ENCODE assay signal across 15 cellular contexts in the genomic region with DNA sequence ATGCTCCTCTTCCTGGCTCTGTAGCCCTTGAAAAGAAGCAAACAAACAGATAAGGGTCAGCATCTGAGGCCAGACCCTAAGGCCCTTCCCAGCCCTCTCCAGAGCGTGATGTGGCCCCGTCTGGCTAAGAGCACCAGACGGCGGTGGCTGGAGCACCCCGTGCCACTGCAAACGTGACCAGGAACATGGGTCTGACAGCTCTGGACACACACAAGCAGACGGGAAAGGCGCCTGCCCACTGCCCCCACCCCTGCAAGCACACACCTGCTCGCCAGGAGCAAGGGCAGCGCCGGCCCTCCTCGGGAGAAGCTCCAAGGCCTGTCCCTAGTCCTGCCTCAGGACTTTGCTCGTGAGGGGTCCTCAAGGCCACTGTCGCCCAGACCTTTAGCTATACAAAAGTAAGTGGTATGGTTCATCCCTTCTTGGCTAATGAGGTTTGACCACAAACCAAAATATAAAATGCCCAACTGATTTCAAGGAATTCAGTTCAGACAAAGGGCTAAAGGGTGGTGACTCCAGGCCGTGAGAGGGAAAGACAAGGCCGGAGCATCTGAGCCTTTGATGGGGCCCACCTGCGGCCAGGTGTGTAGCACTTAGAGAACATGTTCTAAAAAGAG.
DNase-seq lines count a peak whose midpoint lies in the region; ATAC-seq and TF ChIP-seq lines count a peak whose summit lies in the region.
"Had no signal": no experiment of that assay in that cellular context is flagged by ENCODE, and none has a peak within 500 bp of the region (broad histone marks: within the 10 kb centered on the region; RNA-seq: fewer than 3 reads in every experiment).

No MANE protein-coding gene starts in this region.

- H3K4me1 ChIP-seq in right lobe of liver: no peaks in the 10 kb centered on the region
- H3K4me1 ChIP-seq in subcutaneous abdominal adipose tissue (ENCODE audit: control insufficient read depth in 5 of 5, insufficient read depth in 5 of 5, low read length in 5 of 5): peaks cover 10 to 73% (median 39%) of the 10 kb centered on the region in 5 donors
- peaks cover 0 to 3% of the 10 kb centered on the region in 2 donors for H3K4me1 ChIP-seq in ascending aorta

- peaks cover 54% of the 10 kb centered on the region for H3K36me3 Mint-ChIP-seq in dendritic cell treated with granulocyte-macrophage colony-stimulating factor and Interleukin-4, amounts not matched to agents 40 ng/mL and 50 ng/mL, for 4 days (ENCODE audit: low read depth)

- no peak for TF ChIP-seq POLR2A in right lobe of liver (IDR thresholded peaks at IDR 0.05)

- peaks cover 7% of the 10 kb centered on the region for H3K27me3 Mint-ChIP-seq in dendritic cell treated with granulocyte-macrophage colony-stimulating factor and Interleukin-4, amounts not matched to agents 40 ng/mL and 50 ng/mL, for 4 days

- H3K27ac Mint-ChIP-seq in dendritic cell treated with granulocyte-macrophage colony-stimulating factor and Interleukin-4, amounts not matched to agents 40 ng/mL and 50 ng/mL, for 4 days: peak overlapping the region; percentile 37

- H3K27me3 ChIP-seq in right lobe of liver: no peaks in the 10 kb centered on the region
- no peaks in the 10 kb centered on the region for H3K27me3 ChIP-seq in subcutaneous abdominal adipose tissue (ENCODE audit: control insufficient read depth in 5 of 5, insufficient read depth in 4 of 5, low read length in 5 of 5)
- H3K27me3 ChIP-seq in ascending aorta: no peaks in the 10 kb centered on the region

- peak overlapping the region in 2 of 5 donors; percentile 3 to 25 for H3K9ac ChIP-seq in subcutaneous abdominal adipose tissue (ENCODE audit: low read length in 5 of 5)

- peaks cover 47% of the 10 kb centered on the region for H3K4me1 Mint-ChIP-seq in dendritic cell treated with granulocyte-macrophage colony-stimulating factor and Interleukin-4, amounts not matched to agents 40 ng/mL and 50 ng/mL, for 4 days (ENCODE audit: low read depth)

- no peaks in the 10 kb centered on the region for H3K36me3 ChIP-seq in right lobe of liver
- no peaks in the 10 kb centered on the region for H3K36me3 ChIP-seq in subcutaneous abdominal adipose tissue (ENCODE audit: control insufficient read depth in 5 of 5, insufficient read depth in 5 of 5, low read length in 5 of 5)
- H3K36me3 ChIP-seq in ascending aorta: no peaks in the 10 kb centered on the region

- H3K27ac ChIP-seq in right lobe of liver (peak overlapping the region; percentile 50 to 68 (median 50)), subcutaneous abdominal adipose tissue (ENCODE audit: low read depth, low read length) (peak overlapping the region; percentile 35), ascending aorta (no peak overlapping the region)

- WGBS in right lobe of liver (ENCODE audit: insufficient coverage, low coverage, low lambda C conversion rate, missing lambda C conversion rate): 75% methylated on average over 8 of the region's 17 CpGs

- DNase-seq in DMS79 (lab: John Stamatoyannopoulos, UW) (peak; percentile 33), DMS79 treated with DMSO at 0.1 percent for 48 hours (lab: John Stamatoyannopoulos, UW) (no peak), right lobe of liver (peak in 1 of 3 donors; percentile 47), NCI-H2196 treated with DMSO at 0.1 percent for 48 hours (lab: John Stamatoyannopoulos, UW; ENCODE audit: unreplicated experiment) (no peak), ascending aorta (ENCODE audit: low spot score in 2 of 2) (no peak)
- DNase-seq in stimulated activated CD4-positive, alpha-beta T cell treated with anti-CD3 and anti-CD28 coated beads, Interleukin-4, amount 100 ng/mL, for 4 hours: no peak
- DNase-seq: 8988T; activated T-cell treated with anti-CD3 and anti-CD28 coated beads for 4 hours; Karpas-422; NCI-H526; stimulated activated naive CD4-positive, alpha-beta T cell had no signal

- ATAC-seq in right lobe of liver: peak; percentile 53 to 74 (median 64)
- ATAC-seq: activated CD4-positive, CD25-positive, alpha-beta regulatory T cell treated with anti-CD3 and anti-CD28 coated beads, Interleukin-2, amount 50 U/mL, for 24 hours had no signal

- H3K4me3 ChIP-seq in right lobe of liver: no peak overlapping the region
- no peak overlapping the region for H3K4me3 ChIP-seq in subcutaneous abdominal adipose tissue (ENCODE audit: low read depth in 1 of 5, low read length in 5 of 5)
- no peak overlapping the region for H3K4me3 ChIP-seq in ascending aorta
- H3K4me3 ChIP-seq: coronary artery had no signal

- no peak overlapping the region for H3K4me3 Mint-ChIP-seq in dendritic cell treated with granulocyte-macrophage colony-stimulating factor and Interleukin-4, amounts not matched to agents 40 ng/mL and 50 ng/mL, for 4 days

- intact Hi-C loops in dendritic cell treated with granulocyte-macrophage colony-stimulating factor and Interleukin-4, amounts not matched to agents 40 ng/mL and 50 ng/mL, for 4 days (cut with micrococcal nuclease): no loop called here
- intact Hi-C loops in right lobe of liver (cut with DNase I): no loop called here
- intact Hi-C loops in ascending aorta (cut with DNase I): no loop called here

- H3K9me3 ChIP-seq in right lobe of liver (no peaks in the 10 kb centered on the region), subcutaneous abdominal adipose tissue (ENCODE audit: control insufficient read depth in 5 of 5, low read length in 5 of 5) (no peaks in the 10 kb centered on the region), ascending aorta (no peaks in the 10 kb centered on the region)

- no peak for TF ChIP-seq CTCF in right lobe of liver (IDR thresholded peaks at IDR 0.05)
- TF ChIP-seq CTCF in ascending aorta (IDR thresholded peaks at IDR 0.05): no peak

- H3K9me3 Mint-ChIP-seq in dendritic cell treated with granulocyte-macrophage colony-stimulating factor and Interleukin-4, amounts not matched to agents 40 ng/mL and 50 ng/mL, for 4 days: no peaks in the 10 kb centered on the region

Comparison
In these comparisons a context has a peak if more than half of its experiments do, and no peak if none do; other contexts are left out.
1. H3K27ac ChIP-seq: peak in right lobe of liver (3 of 3) and subcutaneous abdominal adipose tissue (single experiment); none in ascending aorta (0 of 2).